Comparison of ENCODE assay signal across 8 cellular contexts in genomic region chr4:89298160-89298559, GRCh38. TPM values are rescaled to one million over a fixed set of nuclear protein-coding genes. Genes with fewer than 3 reads are reported as not detected.
A peak's percentile ranks its signal among the peaks of the same experiment; 100 is the strongest.
DNase-seq lines count a peak whose midpoint lies in the region; ATAC-seq and TF ChIP-seq lines count a peak whose summit lies in the region.

No MANE protein-coding gene starts in this region.

- in situ Hi-C loops in brain microvascular endothelial cell (cut with HindIII; ENCODE audit: low pct_ligation_motif_present, low sequenced_read_pairs), result no loop called here

- peak overlapping the region; percentile 82 to 87 for H3K27ac ChIP-seq in mucosa of rectum (ENCODE audit: low read depth in 2 of 2, low read length in 2 of 2)
- H3K27ac ChIP-seq in brain microvascular endothelial cell, result no peak overlapping the region
- no peak overlapping the region for H3K27ac ChIP-seq in substantia nigra (ENCODE audit: low read depth, low read length, poor library complexity, severe bottlenecking)

- H3K27me3 Mint-ChIP-seq in activated CD4-positive, alpha-beta memory T cell treated with anti-CD3 and anti-CD28 coated beads for 36 hours, result no peaks in the 10 kb centered on the region

- peaks cover 34 to 63% of the 10 kb centered on the region in 2 donors for H3K4me1 ChIP-seq in mucosa of rectum (ENCODE audit: control insufficient read depth in 2 of 2, insufficient read depth in 2 of 2, low read length in 2 of 2)

- H3K27me3 ChIP-seq in mucosa of rectum (ENCODE audit: control insufficient read depth in 2 of 2, insufficient read depth in 2 of 2, low read length in 2 of 2) (no peaks in the 10 kb centered on the region), brain microvascular endothelial cell (replicated peaks) (no peaks in the 10 kb centered on the region)

- H3K36me3 Mint-ChIP-seq in activated CD4-positive, alpha-beta memory T cell treated with anti-CD3 and anti-CD28 coated beads for 36 hours, result no peaks in the 10 kb centered on the region

- H3K4me3 Mint-ChIP-seq in activated CD4-positive, alpha-beta memory T cell treated with anti-CD3 and anti-CD28 coated beads for 36 hours, result peak overlapping the region; percentile 65

- H3K36me3 ChIP-seq in mucosa of rectum (ENCODE audit: control insufficient read depth in 2 of 2, insufficient read depth in 2 of 2, low read length in 2 of 2), result no peaks in the 10 kb centered on the region
- H3K36me3 ChIP-seq in brain microvascular endothelial cell (replicated peaks), result no peaks in the 10 kb centered on the region

- POLR2A ChIA-PET in activated CD4-positive, alpha-beta memory T cell treated with anti-CD3 and anti-CD28 coated beads for 36 hours (lab: Charles Lee), result interaction anchor here (0.7 to 7.7 kb wide), 4 partner anchors 8 to 19 kb away, joined by 3 to 139 read pairs (median 8); partner anchors contain the start of gene GPRIN3

- peak overlapping the region; percentile 97 for H3K27ac Mint-ChIP-seq in activated CD4-positive, alpha-beta memory T cell treated with anti-CD3 and anti-CD28 coated beads for 36 hours

- intact Hi-C loops in activated CD4-positive, alpha-beta memory T cell treated with anti-CD3 and anti-CD28 coated beads for 36 hours (cut with micrococcal nuclease), result loop anchor here (1.0 to 10.0 kb wide), 8 partner anchors 9 to 1016 kb away; partner anchors contain the start of genes HERC3, HERC5 and PPM1K

- peak; percentile 60 for DNase-seq in activated CD4-positive, alpha-beta memory T cell treated with anti-CD3 and anti-CD28 coated beads for 36 hours
- DNase-seq in NCI-H1930 (lab: John Stamatoyannopoulos, UW) (no peak), NCI-H1092 (lab: John Stamatoyannopoulos, UW) (no peak), brain microvascular endothelial cell (no peak), substantia nigra (lab: John Stamatoyannopoulos, UW) (no peak)

- H3K4me3 ChIP-seq in mucosa of rectum (ENCODE audit: low read length in 2 of 2) (peak overlapping the region; percentile 27 to 50), brain microvascular endothelial cell (ENCODE audit: low read depth, low read length) (no peak overlapping the region)

- no peaks in the 10 kb centered on the region for H3K9me3 Mint-ChIP-seq in activated CD4-positive, alpha-beta memory T cell treated with anti-CD3 and anti-CD28 coated beads for 36 hours

- CTCF ChIA-PET in activated CD4-positive, alpha-beta memory T cell treated with anti-CD3 and anti-CD28 coated beads for 36 hours (lab: Charles Lee), result interaction anchor here (0.7 to 6.4 kb wide), 9 partner anchors 8 to 137 kb away, joined by 3 to 60 read pairs (median 15); partner anchors contain the start of gene GPRIN3

- H3K9me3 ChIP-seq in mucosa of rectum (ENCODE audit: control insufficient read depth in 2 of 2, low read length in 2 of 2), result no peaks in the 10 kb centered on the region

- no peak for TF ChIP-seq CTCF in brain microvascular endothelial cell (IDR thresholded peaks at IDR 0.05; ENCODE audit: low read depth, low read length, missing control alignments)

- H3K9ac ChIP-seq in mucosa of rectum (ENCODE audit: low read depth in 1 of 2, low read length in 2 of 2), result peak overlapping the region; percentile 47 to 60

- H3K4me1 Mint-ChIP-seq in activated CD4-positive, alpha-beta memory T cell treated with anti-CD3 and anti-CD28 coated beads for 36 hours (ENCODE audit: low read depth), result peaks cover 80% of the 10 kb centered on the region

- ATAC-seq in GM18498 (IDR thresholded peaks at IDR 0.05; ENCODE audit: unreplicated experiment) (peak; percentile 50), HG02588 (IDR thresholded peaks at IDR 0.05; ENCODE audit: unreplicated experiment) (peak; percentile 35)

RNA-seq across cellular contexts. Expression of gene GPRIN3, which starts 9.4 kb away (rescaled TPM):
- total RNA-seq in activated CD4-positive, alpha-beta memory T cell treated with anti-CD3 and anti-CD28 coated beads for 36 hours, result 10 to 100 TPM; 20.0 to 22.7 TPM

Comparison
In these comparisons a context has a peak if more than half of its experiments do, and no peak if none do; other contexts are left out.
1. H3K27ac ChIP-seq: peak in mucosa of rectum (2 of 2); none in brain microvascular endothelial cell (single experiment) and substantia nigra (single experiment).